2 cellular contexts compared by ENCODE assay signal in genomic region chr2:38529208-38529607, GRCh38.
A peak's percentile ranks its signal among the peaks of the same experiment; 100 is the strongest.
TF ChIP-seq lines count a peak whose summit lies in the region.

No MANE protein-coding gene starts in this region.

TF ChIP-seq in HepG2, 621 proteins besides CTCF, POLR2A, EP300 and RAD21 (continues in another document):
- TF ChIP-seq STAT5B (CRISPR knock-in tag; IDR thresholded peaks at IDR 0.05): no peak
- 0 out of 2 replicates have a peak, but pooled peaks have one; percentile 34 for TF ChIP-seq ZBTB38 (CRISPR knock-in tag; IDR thresholded peaks at IDR 0.05)
- TF ChIP-seq, protein P1, sequence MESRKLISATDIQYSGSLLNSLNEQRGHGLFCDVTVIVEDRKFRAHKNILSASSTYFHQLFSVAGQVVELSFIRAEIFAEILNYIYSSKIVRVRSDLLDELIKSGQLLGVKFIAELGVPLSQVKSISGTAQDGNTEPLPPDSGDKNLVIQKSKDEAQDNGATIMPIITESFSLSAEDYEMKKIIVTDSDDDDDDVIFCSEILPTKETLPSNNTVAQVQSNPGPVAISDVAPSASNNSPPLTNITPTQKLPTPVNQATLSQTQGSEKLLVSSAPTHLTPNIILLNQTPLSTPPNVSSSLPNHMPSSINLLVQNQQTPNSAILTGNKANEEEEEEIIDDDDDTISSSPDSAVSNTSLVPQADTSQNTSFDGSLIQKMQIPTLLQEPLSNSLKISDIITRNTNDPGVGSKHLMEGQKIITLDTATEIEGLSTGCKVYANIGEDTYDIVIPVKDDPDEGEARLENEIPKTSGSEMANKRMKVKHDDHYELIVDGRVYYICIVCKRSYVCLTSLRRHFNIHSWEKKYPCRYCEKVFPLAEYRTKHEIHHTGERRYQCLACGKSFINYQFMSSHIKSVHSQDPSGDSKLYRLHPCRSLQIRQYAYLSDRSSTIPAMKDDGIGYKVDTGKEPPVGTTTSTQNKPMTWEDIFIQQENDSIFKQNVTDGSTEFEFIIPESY (CRISPR knock-in tag; IDR thresholded peaks at IDR 0.05): peak; percentile 68
- 0 out of 2 replicates have a peak, but pooled peaks have one; percentile 82 for TF ChIP-seq FOXO4 (CRISPR knock-in tag; conservative IDR thresholded peaks at IDR 0.05)
- peak; percentile 44 for TF ChIP-seq ZNF687 (CRISPR knock-in tag; IDR thresholded peaks at IDR 0.05)
- peak; percentile 44 for TF ChIP-seq ZFX (CRISPR knock-in tag; IDR thresholded peaks at IDR 0.05; ENCODE audit: low read depth)
- peak; percentile 65; the same call in 1 of the 2 replicates for TF ChIP-seq RNF2 (conservative IDR thresholded peaks at IDR 0.05; ENCODE audit: low read depth)
- TF ChIP-seq PBX3 (CRISPR knock-in tag; IDR thresholded peaks at IDR 0.05; ENCODE audit: borderline replicate concordance): no peak
- no peak for TF ChIP-seq ZBTB4 (CRISPR knock-in tag; IDR thresholded peaks at IDR 0.05; ENCODE audit: borderline replicate concordance)

TF ChIP-seq in K562, 482 proteins besides CTCF, POLR2A, EP300 and RAD21:
- TF ChIP-seq ZNF23 (CRISPR knock-in tag; IDR thresholded peaks at IDR 0.05) (no peak), NFIC (IDR thresholded peaks at IDR 0.05) (peak; percentile 18; the same call in 1 of the 2 replicates)
TF ChIP-seq in K562: peak in this region for 1.
